In the genomic region with DNA sequence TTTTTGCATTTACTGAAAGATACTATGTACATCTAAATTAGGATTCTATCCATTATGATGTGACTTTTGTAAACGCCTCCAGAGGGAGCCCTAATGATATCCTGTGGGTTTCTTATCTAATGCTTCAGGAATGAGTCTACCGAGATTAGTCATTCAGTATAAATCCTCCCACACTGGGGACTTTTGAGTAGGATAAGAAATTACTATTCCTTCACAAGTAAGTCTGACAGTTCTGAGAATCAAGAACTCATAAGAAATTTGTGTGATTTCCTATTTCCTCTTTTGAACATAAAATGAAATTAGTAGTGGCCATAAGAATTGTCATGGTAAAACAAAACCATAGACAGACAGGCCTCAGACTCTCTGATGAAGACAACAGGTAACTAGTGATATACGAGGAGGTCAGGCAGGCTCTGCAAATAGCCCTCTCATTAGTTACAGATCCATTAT, we compare ENCODE assay signal across 9 cellular contexts. TPM values are rescaled to one million over a fixed set of nuclear protein-coding genes. Genes with fewer than 3 reads are reported as not detected.
A peak's percentile ranks its signal among the peaks of the same experiment; 100 is the strongest.
DNase-seq lines count a peak whose midpoint lies in the region; ATAC-seq, FAIRE-seq and TF ChIP-seq lines count a peak whose summit lies in the region.
"Had no signal": no experiment of that assay in that cellular context is flagged by ENCODE, and none has a peak within 500 bp of the region (broad histone marks: within the 10 kb centered on the region; RNA-seq: fewer than 3 reads in every experiment).

No MANE protein-coding gene starts in this region.

- H3K36me3 ChIP-seq in DND-41 (ENCODE audit: insufficient read depth, low read length) (no peaks in the 10 kb centered on the region), H7 (replicated peaks; ENCODE audit: control insufficient read depth, insufficient read depth, low read length) (no peaks in the 10 kb centered on the region), endothelial cell of umbilical vein (ENCODE audit: control insufficient read depth in 2 of 2, extremely low read depth in 1 of 2, insufficient read depth in 2 of 2, low read length in 2 of 2) (no peaks in the 10 kb centered on the region)

- in situ Hi-C loops in G401 (cut with HindIII; ENCODE audit: low sequenced_read_pairs): no loop called here

- no TSS peak for BruUV-seq in endothelial cell of umbilical vein (replicated peaks; lab: Mats Ljungman, UMichigan)

- CTCF ChIA-PET in endothelial cell of umbilical vein (lab: Charles Lee): no interaction called here

- POLR2A ChIA-PET in endothelial cell of umbilical vein (lab: Charles Lee): no interaction called here

- dilution Hi-C loops in endothelial cell of umbilical vein (cut with MboI; ENCODE audit: extremely low pct_ligation_motif_present, low sequenced_read_pairs): no loop called here

- H3K27me3 ChIP-seq in DND-41 (ENCODE audit: insufficient read depth, low read length, poor library complexity): no peaks in the 10 kb centered on the region
- no peaks in the 10 kb centered on the region for H3K27me3 ChIP-seq in H7 (ENCODE audit: control insufficient read depth, insufficient read depth, low read length)
- H3K27me3 ChIP-seq in endothelial cell of umbilical vein (ENCODE audit: control insufficient read depth in 2 of 2, insufficient read depth in 2 of 2, low read length in 2 of 2): no peaks in the 10 kb centered on the region

- no peaks in the 10 kb centered on the region for H3K9me1 ChIP-seq in endothelial cell of umbilical vein (replicated peaks; ENCODE audit: control insufficient read depth, extremely low read depth, insufficient read depth, low read length)

- H3K27ac ChIP-seq in DND-41 (ENCODE audit: low read length): no peak overlapping the region
- no peak overlapping the region for H3K27ac ChIP-seq in endothelial cell of umbilical vein (ENCODE audit: insufficient read depth, low read depth, low read length)

- TF ChIP-seq POLR2A in endothelial cell of umbilical vein (IDR thresholded peaks at IDR 0.05; ENCODE audit: low read depth, low read length): no peak

- H3K9me3 ChIP-seq in DND-41 (ENCODE audit: insufficient read depth, low read length, severe bottlenecking) (no peaks in the 10 kb centered on the region), endothelial cell of umbilical vein (replicated peaks; ENCODE audit: control insufficient read depth, insufficient read depth, low read length) (no peaks in the 10 kb centered on the region)

- H3K79me2 ChIP-seq in DND-41 (ENCODE audit: insufficient read depth, low read length): no peaks in the 10 kb centered on the region
- H3K79me2 ChIP-seq in endothelial cell of umbilical vein (ENCODE audit: control insufficient read depth, insufficient read depth, low read length): no peaks in the 10 kb centered on the region

- ATAC-seq in DND-41 (ENCODE audit: insufficient read depth, low read depth): peak; percentile 88
- no peak for ATAC-seq in GM21423 (IDR thresholded peaks at IDR 0.05; ENCODE audit: unreplicated experiment)

- H2AFZ ChIP-seq in DND-41 (ENCODE audit: low read depth, low read length) (no peak overlapping the region), endothelial cell of umbilical vein (ENCODE audit: low read depth, low read length) (no peak overlapping the region)

- no peaks in the 10 kb centered on the region for H4K20me1 ChIP-seq in DND-41 (ENCODE audit: insufficient read depth, low read length)
- no peaks in the 10 kb centered on the region for H4K20me1 ChIP-seq in endothelial cell of umbilical vein (replicated peaks; ENCODE audit: control insufficient read depth, extremely low read depth, insufficient read depth, low read length)

- no peaks in the 10 kb centered on the region for H3K4me1 ChIP-seq in DND-41 (ENCODE audit: insufficient read depth, low read length)
- H3K4me1 ChIP-seq in endothelial cell of umbilical vein (ENCODE audit: control insufficient read depth, extremely low read depth, insufficient read depth, low read length): no peaks in the 10 kb centered on the region

- FAIRE-seq in endothelial cell of umbilical vein (lab: Jason Lieb, UNC): peak; percentile 15

- intact Hi-C loops in endothelial cell of umbilical vein (cut with micrococcal nuclease): no loop called here

- peak; percentile 73 for TF ChIP-seq CTCF in DND-41 (IDR thresholded peaks at IDR 0.05; ENCODE audit: borderline replicate concordance, extremely low read depth, low read length, poor library complexity, severe bottlenecking)
- TF ChIP-seq CTCF in endothelial cell of umbilical vein (IDR thresholded peaks at IDR 0.05; ENCODE audit: extremely low read depth in 1 of 2, insufficient read depth in 1 of 2, low read depth in 1 of 2, low read length in 2 of 2): no peak

- H3K4me3 ChIP-seq in DND-41 (ENCODE audit: low read depth in 1 of 2, low read length in 2 of 2) (no peak overlapping the region), H7 (ENCODE audit: insufficient read depth, low read depth, low read length) (no peak overlapping the region), endothelial cell of umbilical vein (replicated peaks in 1 of 3; ENCODE audit: insufficient read depth in 1 of 3, low read depth in 1 of 3, low read length in 3 of 3) (no peak overlapping the region)

- no peak overlapping the region for H3K9ac ChIP-seq in DND-41 (ENCODE audit: low read depth, low read length)
- H3K9ac ChIP-seq in endothelial cell of umbilical vein (replicated peaks; ENCODE audit: extremely low read depth, insufficient read depth, low read length): no peak overlapping the region

- DNase-seq in DND-41 (peak; percentile 40), H7 (peak; percentile 21), NCI-H460 (ENCODE audit: extremely low read depth, low read depth) (peak; percentile 2), endothelial cell of umbilical vein (ENCODE audit: low read depth, low spot score) (no peak), non-pigmented ciliary epithelial cell (ENCODE audit: low read depth) (peak; percentile 1), activated gamma-delta T cell treated with Interleukin-2 at 50 U/mL for 16 hours (no peak), G401 (ENCODE audit: low spot score) (no peak)

- no peak overlapping the region for H3K4me2 ChIP-seq in DND-41 (ENCODE audit: insufficient read depth, low read length)
- no peak overlapping the region for H3K4me2 ChIP-seq in endothelial cell of umbilical vein (ENCODE audit: insufficient read depth, low read length)

TF ChIP-seq in endothelial cell of umbilical vein, 7 proteins besides CTCF, POLR2A, EP300 and RAD21 (continues in another document):
- TF ChIP-seq GATA2 (IDR thresholded peaks at IDR 0.05; ENCODE audit: insufficient read depth, insufficient read length, low read depth, low read length): no peak

RNA-seq across cellular contexts. Expression of gene OR5M1, which starts 10.0 kb away (rescaled TPM):
- not detected in 2 replicates for total RNA-seq in H7 (2014; rRNA removed; shearing (Covaris generic))
- total RNA-seq in NCI-H460 (2014; rRNA removed; shearing (Covaris generic)): not detected in 2 replicates
- not detected in 2 replicates for polyA plus RNA-seq in NCI-H460 (2014; cell fraction: nucleus; rRNA removed)
- total RNA-seq in endothelial cell of umbilical vein: not detected in 2 replicates
- polyA plus RNA-seq in endothelial cell of umbilical vein: not detected in 2 replicates
- polyA plus RNA-seq in endothelial cell of umbilical vein (2011; cell fraction: cytosol; rRNA removed): not detected in 2 replicates
- polyA plus RNA-seq in endothelial cell of umbilical vein (2011; cell fraction: nucleus; rRNA removed): not detected in 2 replicates
- not detected in 2 replicates for polyA plus RNA-seq in endothelial cell of umbilical vein (2012)
- polyA minus RNA-seq in endothelial cell of umbilical vein: not detected in 2 replicates
- not detected for polyA minus RNA-seq in endothelial cell of umbilical vein (2011; cell fraction: cytosol; rRNA and poly(A)+ RNA removed)
- polyA minus RNA-seq in endothelial cell of umbilical vein (2011; cell fraction: nucleus; rRNA and poly(A)+ RNA removed): not detected in 2 replicates
- not detected in 2 replicates for total RNA-seq in G401 (2014; rRNA removed; shearing (Covaris generic))
- total RNA-seq: natural killer cell treated with Interleukin-12 subunit alpha and Interleukin-12 subunit beta and Interleukin-15 and Interleukin-18, amount 100 ng/mL, for 72 hours had no signal

RNA-seq across cellular contexts. Expression of gene OR5AP2, which starts 17.6 kb away (rescaled TPM):
- total RNA-seq in H7 (2014; rRNA removed; shearing (Covaris generic)): not detected in 2 replicates
- not detected in 2 replicates for total RNA-seq in NCI-H460 (2014; rRNA removed; shearing (Covaris generic))
- not detected in 2 replicates for polyA plus RNA-seq in NCI-H460 (2014; cell fraction: nucleus; rRNA removed)
- total RNA-seq in endothelial cell of umbilical vein: not detected in 2 replicates
- not detected in 2 replicates for polyA plus RNA-seq in endothelial cell of umbilical vein
- not detected in 2 replicates for polyA plus RNA-seq in endothelial cell of umbilical vein (2011; cell fraction: cytosol; rRNA removed)
- not detected in 2 replicates for polyA plus RNA-seq in endothelial cell of umbilical vein (2011; cell fraction: nucleus; rRNA removed)
- polyA plus RNA-seq in endothelial cell of umbilical vein (2012): not detected in 2 replicates
- polyA minus RNA-seq in endothelial cell of umbilical vein: not detected in 2 replicates
- not detected for polyA minus RNA-seq in endothelial cell of umbilical vein (2011; cell fraction: cytosol; rRNA and poly(A)+ RNA removed)
- not detected in 2 replicates for polyA minus RNA-seq in endothelial cell of umbilical vein (2011; cell fraction: nucleus; rRNA and poly(A)+ RNA removed)
- total RNA-seq in G401 (2014; rRNA removed; shearing (Covaris generic)): not detected in 2 replicates
- total RNA-seq: natural killer cell treated with Interleukin-12 subunit alpha and Interleukin-12 subunit beta and Interleukin-15 and Interleukin-18, amount 100 ng/mL, for 72 hours had no signal

RNA-seq across cellular contexts. Expression of gene OR5AR1, which starts 38.8 kb away (rescaled TPM):
- total RNA-seq in H7 (2014; rRNA removed; shearing (Covaris generic)): not detected in 2 replicates
- total RNA-seq in NCI-H460 (2014; rRNA removed; shearing (Covaris generic)): not detected in 2 replicates
- polyA plus RNA-seq in NCI-H460 (2014; cell fraction: nucleus; rRNA removed): not detected in 2 replicates
- total RNA-seq in endothelial cell of umbilical vein: not detected in 2 replicates
- polyA plus RNA-seq in endothelial cell of umbilical vein: not detected in 2 replicates
- polyA plus RNA-seq in endothelial cell of umbilical vein (2011; cell fraction: cytosol; rRNA removed): not detected in 2 replicates
- not detected in 2 replicates for polyA plus RNA-seq in endothelial cell of umbilical vein (2011; cell fraction: nucleus; rRNA removed)
- not detected in 2 replicates for polyA plus RNA-seq in endothelial cell of umbilical vein (2012)
- polyA minus RNA-seq in endothelial cell of umbilical vein: not detected in 2 replicates
- polyA minus RNA-seq in endothelial cell of umbilical vein (2011; cell fraction: cytosol; rRNA and poly(A)+ RNA removed): not detected
- not detected in 2 replicates for polyA minus RNA-seq in endothelial cell of umbilical vein (2011; cell fraction: nucleus; rRNA and poly(A)+ RNA removed)
- total RNA-seq in G401 (2014; rRNA removed; shearing (Covaris generic)): not detected in 2 replicates
- total RNA-seq: natural killer cell treated with Interleukin-12 subunit alpha and Interleukin-12 subunit beta and Interleukin-15 and Interleukin-18, amount 100 ng/mL, for 72 hours had no signal

RNA-seq across cellular contexts. Expression of gene OR5M10, which starts 47.2 kb away (rescaled TPM):
- total RNA-seq in H7 (2014; rRNA removed; shearing (Covaris generic)): not detected in 2 replicates
- not detected in 2 replicates for total RNA-seq in NCI-H460 (2014; rRNA removed; shearing (Covaris generic))
- polyA plus RNA-seq in NCI-H460 (2014; cell fraction: nucleus; rRNA removed): not detected in 2 replicates
- total RNA-seq in endothelial cell of umbilical vein: not detected in 2 replicates
- not detected in 2 replicates for polyA plus RNA-seq in endothelial cell of umbilical vein
- not detected in 2 replicates for polyA plus RNA-seq in endothelial cell of umbilical vein (2011; cell fraction: cytosol; rRNA removed)
- polyA plus RNA-seq in endothelial cell of umbilical vein (2011; cell fraction: nucleus; rRNA removed): not detected in 2 replicates
- polyA plus RNA-seq in endothelial cell of umbilical vein (2012): not detected in 2 replicates
- polyA minus RNA-seq in endothelial cell of umbilical vein: not detected in 2 replicates
- polyA minus RNA-seq in endothelial cell of umbilical vein (2011; cell fraction: cytosol; rRNA and poly(A)+ RNA removed): not detected
- polyA minus RNA-seq in endothelial cell of umbilical vein (2011; cell fraction: nucleus; rRNA and poly(A)+ RNA removed): not detected in 2 replicates
- total RNA-seq in G401 (2014; rRNA removed; shearing (Covaris generic)): not detected in 2 replicates
- total RNA-seq: natural killer cell treated with Interleukin-12 subunit alpha and Interleukin-12 subunit beta and Interleukin-15 and Interleukin-18, amount 100 ng/mL, for 72 hours had no signal

Comparison
In these comparisons a context has a peak if more than half of its experiments do, and no peak if none do; other contexts are left out.
1. DNase-seq: peak in DND-41 (single experiment), H7 (single experiment), NCI-H460 (single experiment) and non-pigmented ciliary epithelial cell (single experiment); none in endothelial cell of umbilical vein (single experiment), activated gamma-delta T cell treated with Interleukin-2 at 50 U/mL for 16 hours (single experiment) and G401 (single experiment).